11 cellular contexts compared by ENCODE assay signal in the genomic region with DNA sequence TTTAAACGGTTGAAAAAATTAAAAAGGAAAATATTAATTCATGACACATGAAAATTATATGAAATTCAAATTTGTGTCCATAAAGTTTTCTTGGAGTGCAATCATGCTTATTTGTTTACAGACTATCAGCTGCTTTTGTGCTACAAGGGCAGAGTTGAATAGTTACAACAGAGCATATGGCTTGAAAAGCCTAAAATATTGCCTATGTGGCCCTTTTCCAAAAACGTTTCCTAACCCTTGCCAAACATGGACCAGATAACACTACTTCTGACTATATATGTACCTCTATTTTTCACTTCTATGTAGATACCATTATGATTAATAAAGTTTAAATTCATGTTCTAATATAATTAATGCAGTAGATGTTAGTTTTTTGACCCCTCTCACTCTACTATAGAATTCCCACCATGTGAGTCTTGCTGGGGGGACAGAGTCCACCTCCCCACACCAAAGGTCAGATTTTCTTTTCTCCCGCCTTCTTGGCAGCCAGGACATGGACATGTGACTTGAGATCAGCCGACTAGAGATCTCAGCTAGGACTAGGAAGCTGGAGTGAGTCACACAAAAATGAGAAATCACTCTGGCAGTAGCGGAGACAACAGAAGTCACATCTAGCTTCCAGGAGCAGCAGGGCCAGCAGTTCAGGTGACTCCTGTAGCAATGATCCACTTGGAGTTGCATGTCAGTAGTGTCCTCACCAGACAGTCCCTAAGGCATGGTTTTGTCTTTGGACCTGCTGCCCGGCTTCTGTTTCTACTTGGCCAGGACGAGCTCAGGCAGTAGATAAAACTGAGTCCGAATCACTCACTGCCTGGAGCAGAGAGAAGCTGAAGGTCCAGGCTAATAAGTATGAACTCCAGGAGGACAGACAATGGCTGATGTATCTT. TPM values are rescaled to one million over a fixed set of nuclear protein-coding genes. Genes with fewer than 3 reads are reported as not detected.
A peak's percentile ranks its signal among the peaks of the same experiment; 100 is the strongest.
DNase-seq lines count a peak whose midpoint lies in the region; ATAC-seq lines count a peak whose summit lies in the region.
"Had no signal": no experiment of that assay in that cellular context is flagged by ENCODE, and none has a peak within 500 bp of the region (broad histone marks: within the 10 kb centered on the region; RNA-seq: fewer than 3 reads in every experiment).

No MANE protein-coding gene starts in this region.

- no peaks in the 10 kb centered on the region for H3K27me3 ChIP-seq in Karpas-422 (ENCODE audit: low read length)
- H3K27me3 ChIP-seq: neutrophil had no signal

- peak overlapping the region; percentile 39 for H3K27ac ChIP-seq in epithelial cell of prostate
- H3K27ac ChIP-seq in Karpas-422 (ENCODE audit: low read length) = no peak overlapping the region
- H3K27ac ChIP-seq: neutrophil had no signal

- no peaks in the 10 kb centered on the region for H4K20me1 ChIP-seq in Karpas-422 (ENCODE audit: insufficient read depth, low read depth, low read length)

- H3K36me3 ChIP-seq in Karpas-422 (ENCODE audit: insufficient read depth, low read length) = peaks cover 27% of the 10 kb centered on the region

- DNase-seq in A172 (ENCODE audit: low spot score) = peak; percentile 91
- peak; percentile 24 to 28 for DNase-seq in Kasumi-1 (lab: John Stamatoyannopoulos, UW)
- peak; percentile 43 for DNase-seq in epithelial cell of prostate (ENCODE audit: low read depth, low spot score)
- peak; percentile 78 for DNase-seq in mucosa of gallbladder (ENCODE audit: low spot score)
- no peak for DNase-seq in Karpas-422
- DNase-seq: activated CD4-positive, alpha-beta T cell treated with anti-CD3 and anti-CD28 coated beads, Interleukin-2, amount 50 U/mL, for 4 hours; DMS79 had no signal

- H3K79me2 ChIP-seq in Karpas-422 (ENCODE audit: low read length) = peaks cover 5% of the 10 kb centered on the region

- H3K4me1 ChIP-seq in Karpas-422 (ENCODE audit: low read length) = peaks cover 7% of the 10 kb centered on the region

- no peak overlapping the region for H3K4me2 ChIP-seq in Karpas-422 (ENCODE audit: low read depth, low read length, poor library complexity, severe bottlenecking)

- H3K9me3 ChIP-seq in Karpas-422 (ENCODE audit: low read length) = no peaks in the 10 kb centered on the region
- H3K9me3 ChIP-seq: neutrophil had no signal

- no peak overlapping the region for H3K4me3 ChIP-seq in Karpas-422 (ENCODE audit: low read length)

- H2AFZ ChIP-seq in Karpas-422 (ENCODE audit: low read length) = no peak overlapping the region

- ATAC-seq in GM18517 (IDR thresholded peaks at IDR 0.05; ENCODE audit: unreplicated experiment) = no peak
- no peak for ATAC-seq in GM19351 (IDR thresholded peaks at IDR 0.05; ENCODE audit: unreplicated experiment)
- no peak for ATAC-seq in GM19324 (IDR thresholded peaks at IDR 0.05; ENCODE audit: low FRiP score, unreplicated experiment)

- H3K9ac ChIP-seq in Karpas-422 (ENCODE audit: low read length) = no peak overlapping the region

- no peaks in the 10 kb centered on the region for H3K9me2 ChIP-seq in Karpas-422 (replicated peaks; ENCODE audit: insufficient read depth, low read length)

RNA-seq across cellular contexts. Expression of a gene that starts 22.4 kb away (rescaled TPM):
- 179 and 181 TPM in 2 replicates for total RNA-seq in A172 (2014; rRNA removed; shearing (Covaris generic))
- total RNA-seq in mucosa of gallbladder = 47.1 TPM
- total RNA-seq in Karpas-422 (2014; rRNA removed; shearing (Covaris generic); ENCODE audit: low replicate concordance) = 106 and 129 TPM in 2 replicates

RNA-seq across cellular contexts. Expression of a gene that starts 24.6 kb away (rescaled TPM):
- 30.7 TPM in 2 replicates for total RNA-seq in A172 (2014; rRNA removed; shearing (Covaris generic))
- 123 TPM for total RNA-seq in mucosa of gallbladder
- total RNA-seq in Karpas-422 (2014; rRNA removed; shearing (Covaris generic); ENCODE audit: low replicate concordance) = 52.0 and 55.5 TPM in 2 replicates

RNA-seq across cellular contexts. Expression of a gene that starts 24.9 kb away (rescaled TPM):
- 1.5 and 3.2 TPM in 2 replicates for total RNA-seq in A172 (2014; rRNA removed; shearing (Covaris generic))
- total RNA-seq in mucosa of gallbladder = 5.6 TPM
- total RNA-seq in Karpas-422 (2014; rRNA removed; shearing (Covaris generic); ENCODE audit: low replicate concordance) = 40.4 and 56.4 TPM in 2 replicates
